ENCODE assay signal across 14 cellular contexts in the genomic region with DNA sequence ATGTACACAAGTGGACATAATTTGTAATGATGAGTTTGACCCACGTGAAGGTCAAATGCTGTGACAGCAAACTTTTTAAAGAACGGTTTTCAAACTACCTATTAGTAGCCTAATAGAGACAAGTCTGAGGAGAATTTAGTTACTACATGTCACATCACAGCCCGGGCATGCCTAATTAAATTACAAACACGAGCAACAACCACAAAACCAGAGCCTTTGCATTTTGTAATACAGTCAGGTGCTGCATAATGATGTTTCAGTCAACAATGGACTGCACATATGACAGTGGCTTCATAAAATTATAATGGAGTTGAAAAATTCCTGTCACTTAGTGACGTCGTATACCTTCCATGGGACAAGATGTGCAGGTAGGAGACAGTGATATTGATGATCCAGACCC.
DNase-seq lines count a peak whose midpoint lies in the region; FAIRE-seq and TF ChIP-seq lines count a peak whose summit lies in the region.
"Had no signal": no experiment of that assay in that cellular context is flagged by ENCODE, and none has a peak within 500 bp of the region (broad histone marks: within the 10 kb centered on the region; RNA-seq: fewer than 3 reads in every experiment).

No MANE protein-coding gene starts in this region.

- no peak overlapping the region for H3K27ac ChIP-seq in mesendoderm (ENCODE audit: low read depth, low read length)
- H3K27ac ChIP-seq: BLaER1 treated with 17β-estradiol and CSF1 and Interleukin-3, amounts not matched to agents 10 nM and 100 nM; GM23248 had no signal

- H4K8ac ChIP-seq in mesendoderm (ENCODE audit: low read depth, low read length) = no peak overlapping the region

- no peak overlapping the region for H2BK120ac ChIP-seq in mesendoderm (ENCODE audit: low read depth, low read length)

- H3K79me1 ChIP-seq in mesendoderm (ENCODE audit: low read length) = no peaks in the 10 kb centered on the region

- H3K18ac ChIP-seq in mesendoderm (ENCODE audit: low read length) = no peak overlapping the region

- WGBS in mesendoderm (ENCODE audit: extremely low coverage, insufficient coverage, low lambda C conversion rate) = no CpG with 5 or more reads among the region's 6 CpGs

- no peak overlapping the region for H2AK5ac ChIP-seq in mesendoderm (ENCODE audit: low read length)

- no peaks in the 10 kb centered on the region for H3K79me2 ChIP-seq in mesendoderm (ENCODE audit: control insufficient read depth, insufficient read depth, low read length)

- no peak overlapping the region for H4K5ac ChIP-seq in mesendoderm (ENCODE audit: low read length)

- H3K36me3 ChIP-seq in mesendoderm (ENCODE audit: control insufficient read depth, insufficient read depth, low read length) = no peaks in the 10 kb centered on the region
- H3K36me3 ChIP-seq: BLaER1 treated with 17β-estradiol and CSF1 and Interleukin-3, amounts not matched to agents 10 nM and 100 nM; HAP-1 had no signal

- H2BK15ac ChIP-seq in mesendoderm (replicated peaks; ENCODE audit: low read depth) = no peak overlapping the region

- H3K4me1 ChIP-seq in mesendoderm (ENCODE audit: control insufficient read depth, low read depth, low read length) = no peaks in the 10 kb centered on the region
- H3K4me1 ChIP-seq: BLaER1 treated with 17β-estradiol and CSF1 and Interleukin-3, amounts not matched to agents 10 nM and 100 nM; HAP-1 had no signal

- FAIRE-seq in urothelium cell line (lab: Jason Lieb, UNC) = peak; percentile 30

- no peak overlapping the region for H3K56ac ChIP-seq in mesendoderm (ENCODE audit: low read length)

- H3K23ac ChIP-seq in mesendoderm (ENCODE audit: low read length) = no peak overlapping the region

- DNase-seq in NCI-H2171 treated with DMSO at 0.1 percent for 48 hours (lab: John Stamatoyannopoulos, UW) (peak; percentile 32), NCI-H2171 (lab: John Stamatoyannopoulos, UW) (no peak), NCI-H526 (lab: John Stamatoyannopoulos, UW) (peak; percentile 74 to 80), epithelial cell of esophagus (ENCODE audit: low read depth) (peak; percentile 78), urothelium cell line (ENCODE audit: low spot score) (no peak), mucosa of gallbladder (ENCODE audit: low spot score) (no peak), mesendoderm (no peak)
- DNase-seq: 8988T; Calu3; CD8-positive, alpha-beta T cell; GF-D8; GM23248 had no signal

- no peak overlapping the region for H3K4me2 ChIP-seq in mesendoderm (ENCODE audit: low read length)
- H3K4me2 ChIP-seq: BLaER1 treated with 17β-estradiol and CSF1 and Interleukin-3, amounts not matched to agents 10 nM and 100 nM had no signal

- H3K9ac ChIP-seq in mesendoderm (ENCODE audit: low read length) = no peak overlapping the region
- H3K9ac ChIP-seq: BLaER1 treated with 17β-estradiol and CSF1 and Interleukin-3, amounts not matched to agents 10 nM and 100 nM; GM23248 had no signal

- no peak overlapping the region for H3K4me3 ChIP-seq in epithelial cell of esophagus (ENCODE audit: low read length)
- H3K4me3 ChIP-seq in mesendoderm (ENCODE audit: low read length) = no peak overlapping the region
- H3K4me3 ChIP-seq: BLaER1 treated with 17β-estradiol and CSF1 and Interleukin-3, amounts not matched to agents 10 nM and 100 nM; GM23248; HAP-1 had no signal

- H3K4ac ChIP-seq in mesendoderm (ENCODE audit: low read depth, low read length) = no peak overlapping the region

- H2BK5ac ChIP-seq in mesendoderm (ENCODE audit: low read length) = no peak overlapping the region

- no peaks in the 10 kb centered on the region for H3K27me3 ChIP-seq in mesendoderm (ENCODE audit: insufficient read depth, low read length, poor library complexity)
- H3K27me3 ChIP-seq: BLaER1 treated with 17β-estradiol and CSF1 and Interleukin-3, amounts not matched to agents 10 nM and 100 nM had no signal

- no peak for TF ChIP-seq CTCF in epithelial cell of esophagus (IDR thresholded peaks at IDR 0.05; ENCODE audit: insufficient read depth, low read depth, low read length, missing control alignments)

Comparison
In these comparisons a context has a peak if more than half of its experiments do, and no peak if none do; other contexts are left out.
1. DNase-seq: peak in NCI-H2171 treated with DMSO at 0.1 percent for 48 hours (single experiment), NCI-H526 (2 of 2) and epithelial cell of esophagus (single experiment); none in NCI-H2171 (single experiment), urothelium cell line (single experiment), mucosa of gallbladder (single experiment) and mesendoderm (single experiment).